9 cellular contexts compared by ENCODE assay signal in the genomic region with DNA sequence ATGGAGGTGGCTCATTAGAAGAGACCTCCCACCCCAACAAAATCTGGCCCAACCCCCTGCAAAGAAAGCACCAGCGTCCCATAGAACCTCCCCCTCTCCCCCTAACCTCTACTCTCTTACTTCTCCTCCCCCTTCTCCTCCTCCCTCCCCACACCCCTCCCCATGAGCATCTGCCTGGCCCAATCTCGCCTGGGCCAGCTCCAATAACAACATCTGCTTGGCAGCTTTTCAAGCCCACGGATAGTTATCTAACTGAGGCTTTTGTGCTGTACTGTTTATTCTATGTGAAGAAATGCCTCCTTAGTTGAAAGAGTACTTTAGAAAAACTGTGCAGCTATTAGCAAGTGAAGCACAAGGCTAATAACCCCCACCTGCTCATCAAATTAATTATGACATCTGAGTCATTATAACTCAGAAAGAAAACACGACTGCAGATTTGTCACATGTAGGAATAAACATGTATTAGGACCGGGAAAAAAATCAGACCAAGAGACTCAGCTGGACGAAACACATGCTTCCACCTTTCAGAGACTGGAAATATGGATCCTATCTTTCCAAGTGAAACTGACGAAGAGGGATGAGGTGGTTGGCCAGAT. TPM values are rescaled to one million over a fixed set of nuclear protein-coding genes. Genes with fewer than 3 reads are reported as not detected.
A peak's percentile ranks its signal among the peaks of the same experiment; 100 is the strongest.
DNase-seq lines count a peak whose midpoint lies in the region; FAIRE-seq and TF ChIP-seq lines count a peak whose summit lies in the region.
"Had no signal": no experiment of that assay in that cellular context is flagged by ENCODE, and none has a peak within 500 bp of the region (broad histone marks: within the 10 kb centered on the region; RNA-seq: fewer than 3 reads in every experiment).

No MANE protein-coding gene starts in this region.

- H3K27me3 ChIP-seq in astrocyte (ENCODE audit: insufficient read depth, low read length), result no peaks in the 10 kb centered on the region
- H3K27me3 ChIP-seq in kidney epithelial cell (ENCODE audit: control insufficient read depth, insufficient read depth, low read length), result no peaks in the 10 kb centered on the region
- no peaks in the 10 kb centered on the region for H3K27me3 ChIP-seq in tibial nerve

- peaks cover 71% of the 10 kb centered on the region for H3K79me2 ChIP-seq in astrocyte (ENCODE audit: insufficient read depth, low read length)

- H3K27ac Mint-ChIP-seq in astrocyte (ENCODE audit: unreplicated experiment), result no peak overlapping the region
- H3K27ac Mint-ChIP-seq: activated naive CD8-positive, alpha-beta T cell treated with anti-CD3 and anti-CD28 coated beads, Interleukin-2, amount 50 U/mL, for 24 hours had no signal

- no peak for TF ChIP-seq CTCF in astrocyte (IDR thresholded peaks at IDR 0.05; ENCODE audit: insufficient read depth, low read depth, low read length)
- no peak for TF ChIP-seq CTCF in kidney epithelial cell (IDR thresholded peaks at IDR 0.05; ENCODE audit: insufficient read depth, low read length, poor library complexity, severe bottlenecking)
- TF ChIP-seq CTCF in tibial nerve (IDR thresholded peaks at IDR 0.05), result no peak

- H3K36me3 Mint-ChIP-seq in astrocyte (ENCODE audit: low read depth, unreplicated experiment), result no peaks in the 10 kb centered on the region

- TF ChIP-seq POLR2A in tibial nerve (IDR thresholded peaks at IDR 0.05), result no peak

- H4K20me1 ChIP-seq in astrocyte (ENCODE audit: insufficient read depth, low read length), result peaks cover 18% of the 10 kb centered on the region

- peak; percentile 77 to 79 for DNase-seq in NCI-H1930 (lab: John Stamatoyannopoulos, UW)
- peak; percentile 87 for DNase-seq in astrocyte (ENCODE audit: low read depth)
- peak; percentile 34 for DNase-seq in kidney epithelial cell (ENCODE audit: low read depth)
- DNase-seq in tibial nerve (ENCODE audit: low spot score in 2 of 2), result peak; percentile 57 to 78
- DNase-seq in amniotic stem cell (lab: John Stamatoyannopoulos, UW), result no peak
- no peak for DNase-seq in DMS53 treated with DMSO at 0.1 percent for 48 hours (lab: John Stamatoyannopoulos, UW; ENCODE audit: unreplicated experiment)
- no peak for DNase-seq in DMS114 treated with DMSO at 0.1 percent for 48 hours (lab: John Stamatoyannopoulos, UW; ENCODE audit: unreplicated experiment)
- DNase-seq in activated CD4-positive, alpha-beta T cell treated with anti-CD3 and anti-CD28 coated beads for 48 hours, result no peak
- DNase-seq: activated naive CD8-positive, alpha-beta T cell treated with anti-CD3 and anti-CD28 coated beads, Interleukin-2, amount 50 U/mL, for 24 hours had no signal

- TF ChIP-seq EP300 in tibial nerve (IDR thresholded peaks at IDR 0.05), result no peak

- H3K36me3 ChIP-seq in astrocyte (ENCODE audit: insufficient read depth, low read length) (no peaks in the 10 kb centered on the region), kidney epithelial cell (ENCODE audit: control insufficient read depth, insufficient read depth, low read length) (no peaks in the 10 kb centered on the region), tibial nerve (no peaks in the 10 kb centered on the region)

- peaks cover 40% of the 10 kb centered on the region for H3K4me1 Mint-ChIP-seq in astrocyte (ENCODE audit: low read depth, unreplicated experiment)

- peaks cover 3% of the 10 kb centered on the region for H3K9me3 Mint-ChIP-seq in astrocyte (ENCODE audit: unreplicated experiment)

- H3K27ac ChIP-seq in astrocyte (ENCODE audit: low read depth, low read length), result peak overlapping the region; percentile 52
- peak overlapping the region in 2 of 4 donors; percentile 22 to 39 for H3K27ac ChIP-seq in tibial nerve

- H2AFZ ChIP-seq in astrocyte (ENCODE audit: low read depth, low read length), result no peak overlapping the region

- H3K27me3 Mint-ChIP-seq in astrocyte (ENCODE audit: low read depth, unreplicated experiment), result no peaks in the 10 kb centered on the region

- peak overlapping the region; percentile 23 for H3K9ac ChIP-seq in astrocyte (ENCODE audit: low read length)

- H3K4me3 Mint-ChIP-seq in astrocyte (ENCODE audit: unreplicated experiment), result no peak overlapping the region
- H3K4me3 Mint-ChIP-seq: activated naive CD8-positive, alpha-beta T cell treated with anti-CD3 and anti-CD28 coated beads, Interleukin-2, amount 50 U/mL, for 24 hours had no signal

- peak; percentile 17 for FAIRE-seq in astrocyte (lab: Jason Lieb, UNC)

- H3K9me3 ChIP-seq in astrocyte (ENCODE audit: insufficient read depth, low read depth, low read length), result no peaks in the 10 kb centered on the region
- no peaks in the 10 kb centered on the region for H3K9me3 ChIP-seq in tibial nerve

- peak overlapping the region; percentile 66 for H3K4me2 ChIP-seq in astrocyte (ENCODE audit: low read length)

- H3K4me3 ChIP-seq in astrocyte (ENCODE audit: insufficient read depth, low read depth, low read length) (peak overlapping the region; percentile 6), kidney epithelial cell (ENCODE audit: low read depth, low read length) (no peak overlapping the region), tibial nerve (no peak overlapping the region)

- WGBS in tibial nerve, 2 donors, result 26 to 28% methylated on average over 7 of the region's 7 CpGs

- H3K4me1 ChIP-seq in astrocyte (ENCODE audit: insufficient read depth, low read length) (peaks cover 48% of the 10 kb centered on the region), tibial nerve (peaks cover 0 to 68% (median 17%) of the 10 kb centered on the region in 4 donors)

RNA-seq across cellular contexts. Expression of gene NFIB, which starts 42.8 kb away (rescaled TPM):
- total RNA-seq in astrocyte, result 8.8 and 9.4 TPM in 2 replicates
- total RNA-seq in kidney epithelial cell, result 3.1 and 3.3 TPM in 2 replicates
- 100 to 1,000 TPM in 1 of 4 donors, 10 to 100 TPM in 3; 52.1 to 125 (median 78.1) TPM for total RNA-seq in tibial nerve

Comparison
In these comparisons a context has a peak if more than half of its experiments do, and no peak if none do; other contexts are left out.
1. DNase-seq: peak in NCI-H1930 (2 of 2), astrocyte (single experiment), kidney epithelial cell (single experiment) and tibial nerve (2 of 2); none in amniotic stem cell (single experiment), DMS53 treated with DMSO at 0.1 percent for 48 hours (single experiment), DMS114 treated with DMSO at 0.1 percent for 48 hours (single experiment) and activated CD4-positive, alpha-beta T cell treated with anti-CD3 and anti-CD28 coated beads for 48 hours (single experiment).